ENCODE assay signal across 11 cellular contexts in the genomic region with DNA sequence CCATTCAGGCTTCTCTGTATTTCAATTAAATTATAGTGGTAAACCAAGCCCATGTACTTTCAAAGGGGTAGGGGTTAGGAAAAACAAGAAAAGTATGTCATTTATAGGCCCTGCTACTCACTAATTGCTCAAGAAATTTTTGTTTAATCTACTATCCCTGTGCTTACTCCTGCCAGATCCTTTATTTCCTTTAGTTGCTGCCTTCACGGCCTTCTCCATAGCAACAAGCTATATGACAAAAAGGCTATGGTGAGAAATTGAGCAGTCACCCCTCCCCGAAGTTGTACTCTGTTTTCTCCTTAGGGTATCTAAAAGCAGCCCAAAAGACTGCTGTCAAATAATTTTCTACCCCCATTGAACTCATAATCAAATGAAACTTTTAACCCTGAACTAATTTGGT.
A peak's percentile ranks its signal among the peaks of the same experiment; 100 is the strongest.
DNase-seq lines count a peak whose midpoint lies in the region; ATAC-seq and TF ChIP-seq lines count a peak whose summit lies in the region.
"Had no signal": no experiment of that assay in that cellular context is flagged by ENCODE, and none has a peak within 500 bp of the region (broad histone marks: within the 10 kb centered on the region; RNA-seq: fewer than 3 reads in every experiment).

No MANE protein-coding gene starts in this region.

- no peak overlapping the region for H3K4me2 ChIP-seq in OCI-LY1 (ENCODE audit: low read length)

- H3K79me2 ChIP-seq in OCI-LY1 (ENCODE audit: insufficient read depth, low read length): no peaks in the 10 kb centered on the region

- no peaks in the 10 kb centered on the region for H3K27me3 ChIP-seq in OCI-LY1 (ENCODE audit: insufficient read depth, low read length)

- no peaks in the 10 kb centered on the region for H3K27me3 Mint-ChIP-seq in neural crest cell (ENCODE audit: low read depth)

- H4K20me1 ChIP-seq in OCI-LY1 (ENCODE audit: insufficient read depth, low read length): no peaks in the 10 kb centered on the region

- H3K4me3 ChIP-seq in OCI-LY1 (ENCODE audit: low read depth, low read length, poor library complexity, severe bottlenecking): no peak overlapping the region

- H3K9ac ChIP-seq in OCI-LY1 (ENCODE audit: low read length): no peak overlapping the region

- no peaks in the 10 kb centered on the region for H3K9me2 ChIP-seq in OCI-LY1 (ENCODE audit: low read depth, low read length)

- peak; percentile 12 for DNase-seq in EH (ENCODE audit: low read depth)
- DNase-seq in epithelial cell of prostate (ENCODE audit: low read depth, low spot score): no peak
- no peak for DNase-seq in neural crest cell (ENCODE audit: low read depth, low spot score)
- no peak for DNase-seq in activated gamma-delta T cell treated with Interleukin-2 at 50 U/mL for 16 hours
- no peak for DNase-seq in KG1 (lab: John Stamatoyannopoulos, UW)
- DNase-seq in stimulated activated CD4-positive, alpha-beta T cell treated with anti-CD3 and anti-CD28 coated beads, Interleukin-15, amount 100 ng/mL, for 24 hours: no peak
- DNase-seq: DMS79, KBM-7, PC-3 had no signal

- peak overlapping the region; percentile 7 for H3K4me3 Mint-ChIP-seq in neural crest cell

- peaks cover 40% of the 10 kb centered on the region for H3K4me1 Mint-ChIP-seq in neural crest cell

- peaks cover 14% of the 10 kb centered on the region for H3K36me3 Mint-ChIP-seq in neural crest cell (ENCODE audit: low read depth)

- peak overlapping the region; percentile 51 for H3K27ac ChIP-seq in OCI-LY1 (ENCODE audit: low read depth, low read length, poor library complexity, severe bottlenecking)
- peak overlapping the region; percentile 31 for H3K27ac ChIP-seq in epithelial cell of prostate

- peaks cover 4% of the 10 kb centered on the region for H3K9me3 Mint-ChIP-seq in neural crest cell

- H3K36me3 ChIP-seq in OCI-LY1 (ENCODE audit: insufficient read depth, low read length): peaks cover 25% of the 10 kb centered on the region

- H3F3A ChIP-seq in OCI-LY1 (ENCODE audit: insufficient read depth, low read length): no peaks in the 10 kb centered on the region

- TF ChIP-seq CTCF in OCI-LY1 (IDR thresholded peaks at IDR 0.05; ENCODE audit: low read length): no peak
- TF ChIP-seq CTCF in neural crest cell (conservative IDR thresholded peaks at IDR 0.05): no peak

- peaks cover 7% of the 10 kb centered on the region; the same call in 1 of the 2 replicates for H3K9me3 ChIP-seq in OCI-LY1 (ENCODE audit: low read length)

- H3K4me1 ChIP-seq in OCI-LY1 (ENCODE audit: insufficient read depth, low read length, severe bottlenecking): peaks cover 47% of the 10 kb centered on the region

- peak overlapping the region; percentile 79 for H3K27ac Mint-ChIP-seq in neural crest cell (ENCODE audit: unreplicated experiment)

- H2AFZ ChIP-seq in OCI-LY1 (ENCODE audit: low read length): no peak overlapping the region

- ATAC-seq in HG03457 (IDR thresholded peaks at IDR 0.05; ENCODE audit: unreplicated experiment): no peak
- ATAC-seq: PC-3 had no signal
